9 cellular contexts compared by ENCODE assay signal in genomic region chr12:62191747-62192485, GRCh38.
A peak's percentile ranks its signal among the peaks of the same experiment; 100 is the strongest.
DNase-seq lines count a peak whose midpoint lies in the region; ATAC-seq and TF ChIP-seq lines count a peak whose summit lies in the region.
"Had no signal": no experiment of that assay in that cellular context is flagged by ENCODE, and none has a peak within 500 bp of the region (broad histone marks: within the 10 kb centered on the region; RNA-seq: fewer than 3 reads in every experiment).

No MANE protein-coding gene starts in this region.

- TF ChIP-seq CTCF in SK-N-SH (IDR thresholded peaks at IDR 0.05) (no peak), dorsolateral prefrontal cortex (IDR thresholded peaks at IDR 0.05 in 54 of 56, conservative IDR thresholded peaks at IDR 0.05 in 2 of 56; ENCODE audit: low read depth in 1 of 56, partially characterized antibody in 56 of 56) (no peak)

- H4K20me1 ChIP-seq in SK-N-SH (ENCODE audit: insufficient read depth) = no peaks in the 10 kb centered on the region

- H3K9me2 ChIP-seq in SK-N-SH = no peaks in the 10 kb centered on the region

- H3K9ac ChIP-seq in SK-N-SH = no peak overlapping the region

- intact Hi-C loops in dorsolateral prefrontal cortex (cut with DNase I) = loop anchor here in 1 of 2 donors (10.0 kb wide), 1 partner anchor 187 kb away; no protein-coding TSS in a partner anchor

- no peak for ATAC-seq in HG03378 (IDR thresholded peaks at IDR 0.05; ENCODE audit: unreplicated experiment)

- H3K36me3 ChIP-seq in SK-N-SH (replicated peaks in 1 of 2; ENCODE audit: control insufficient read depth in 1 of 2, insufficient read depth in 2 of 2, low read length in 1 of 2) = no peaks in the 10 kb centered on the region

- H3K4me1 ChIP-seq in SK-N-SH (ENCODE audit: control insufficient read depth in 1 of 2, insufficient read depth in 2 of 2, low read depth in 1 of 2, low read length in 1 of 2) = peaks cover 0 to 7% of the 10 kb centered on the region in 2 experiments; a peak in 1 of 4 replicates
- peaks cover 45% of the 10 kb centered on the region for H3K4me1 ChIP-seq in mononuclear cell (ENCODE audit: insufficient read depth, low read length)

- peak; percentile 23 for DNase-seq in DMS 273 (lab: John Stamatoyannopoulos, UW; ENCODE audit: unreplicated experiment)
- DNase-seq in DMS 273 treated with DMSO at 0.1 percent for 48 hours (lab: John Stamatoyannopoulos, UW) = no peak
- peak; percentile 15 for DNase-seq in SK-N-SH
- peak in 9 of 10 donors; percentile 3 to 68 (median 46) for DNase-seq in dorsolateral prefrontal cortex
- peak; percentile 38 for DNase-seq in superior temporal gyrus (ENCODE audit: extremely low spot score)
- DNase-seq in NCI-H1105 (lab: John Stamatoyannopoulos, UW) = no peak

- H3K4me3 ChIP-seq in SK-N-SH (ENCODE audit: low read depth in 2 of 2, low read length in 1 of 2) (peak overlapping the region; percentile 33 to 54), dorsolateral prefrontal cortex (peak overlapping the region; percentile 36 to 77 (median 65)), mononuclear cell (ENCODE audit: low read length) (peak overlapping the region; percentile 37)

- no peaks in the 10 kb centered on the region for H3F3A ChIP-seq in SK-N-SH (replicated peaks; ENCODE audit: insufficient read depth)

- POLR2A ChIA-PET in SK-N-SH (lab: Yijun Ruan, JAX) = no interaction called here

- no peak for TF ChIP-seq EP300 in SK-N-SH (IDR thresholded peaks at IDR 0.05; ENCODE audit: borderline replicate concordance in 1 of 2, low read depth in 1 of 2, low read length in 1 of 2)

- H3K4me2 ChIP-seq in SK-N-SH = peak overlapping the region; percentile 83

- H3K79me2 ChIP-seq in SK-N-SH (ENCODE audit: insufficient read depth) = no peaks in the 10 kb centered on the region

- H3K27ac ChIP-seq in SK-N-SH (ENCODE audit: low read depth in 2 of 2, low read length in 1 of 2) (no peak overlapping the region), dorsolateral prefrontal cortex (peak overlapping the region in 55 of 59 donors; percentile 15 to 89 (median 72))
- H3K27ac ChIP-seq: 22Rv1 had no signal

- H3K27me3 ChIP-seq in SK-N-SH (ENCODE audit: insufficient read depth) (peaks cover 31% of the 10 kb centered on the region), dorsolateral prefrontal cortex (peaks cover 0 to 19% (median 7%) of the 10 kb centered on the region in 45 donors), mononuclear cell (ENCODE audit: insufficient read depth, low read length) (peaks cover 38% of the 10 kb centered on the region)

- 8% methylated on average over 32 of the region's 46 CpGs for WGBS in SK-N-SH (ENCODE audit: low lambda C conversion rate)

- H2AFZ ChIP-seq in SK-N-SH (ENCODE audit: low read depth) = peak overlapping the region; percentile 89

- TF ChIP-seq RAD21 in SK-N-SH (IDR thresholded peaks at IDR 0.05; ENCODE audit: low read length) = no peak

- CTCF ChIA-PET in SK-N-SH (lab: Yijun Ruan, JAX) = interaction anchor here (0.6 to 3.6 kb wide), 9 partner anchors 8 to 1742 kb away, joined by 3 to 19 read pairs (median 9); no protein-coding TSS in a partner anchor

- H3K9me3 ChIP-seq in SK-N-SH (no peaks in the 10 kb centered on the region), mononuclear cell (ENCODE audit: low read depth, low read length) (no peaks in the 10 kb centered on the region)

TF ChIP-seq in SK-N-SH, 30 proteins besides CTCF, POLR2A, EP300 and RAD21:
- TF ChIP-seq FOXJ3 (CRISPR knock-in tag; IDR thresholded peaks at IDR 0.05) (no peak), FOSL2 (IDR thresholded peaks at IDR 0.05; ENCODE audit: borderline replicate concordance, low read depth) (no peak), GABPA (IDR thresholded peaks at IDR 0.05; ENCODE audit: low read depth) (no peak), CHD2 (IDR thresholded peaks at IDR 0.05; ENCODE audit: low read length, partially characterized antibody) (no peak), TAF1 (IDR thresholded peaks at IDR 0.05; ENCODE audit: borderline replicate concordance, low read depth, low read length) (no peak), FOXM1 (IDR thresholded peaks at IDR 0.05; ENCODE audit: low read depth) (no peak), SIN3A (IDR thresholded peaks at IDR 0.05; ENCODE audit: borderline replicate concordance, low read depth, low read length) (no peak), REST (IDR thresholded peaks at IDR 0.05; ENCODE audit: low read depth, low read length) (no peak), RXRA (IDR thresholded peaks at IDR 0.05; ENCODE audit: borderline replicate concordance, low read depth) (no peak), MEF2A (IDR thresholded peaks at IDR 0.05; ENCODE audit: borderline replicate concordance, low read depth) (no peak), ZBTB33 (IDR thresholded peaks at IDR 0.05; ENCODE audit: borderline replicate concordance, low read depth) (no peak), YY1 (IDR thresholded peaks at IDR 0.05; ENCODE audit: low read depth) (no peak)
- TF ChIP-seq, protein P1, sequence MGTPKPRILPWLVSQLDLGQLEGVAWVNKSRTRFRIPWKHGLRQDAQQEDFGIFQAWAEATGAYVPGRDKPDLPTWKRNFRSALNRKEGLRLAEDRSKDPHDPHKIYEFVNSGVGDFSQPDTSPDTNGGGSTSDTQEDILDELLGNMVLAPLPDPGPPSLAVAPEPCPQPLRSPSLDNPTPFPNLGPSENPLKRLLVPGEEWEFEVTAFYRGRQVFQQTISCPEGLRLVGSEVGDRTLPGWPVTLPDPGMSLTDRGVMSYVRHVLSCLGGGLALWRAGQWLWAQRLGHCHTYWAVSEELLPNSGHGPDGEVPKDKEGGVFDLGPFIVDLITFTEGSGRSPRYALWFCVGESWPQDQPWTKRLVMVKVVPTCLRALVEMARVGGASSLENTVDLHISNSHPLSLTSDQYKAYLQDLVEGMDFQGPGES (IDR thresholded peaks at IDR 0.05; ENCODE audit: low read depth, low read length) = no peak

Comparison
In these comparisons a context has a peak if more than half of its experiments do, and no peak if none do; other contexts are left out.
1. DNase-seq: peak in DMS 273 (single experiment), SK-N-SH (single experiment), dorsolateral prefrontal cortex (9 of 10) and superior temporal gyrus (single experiment); none in DMS 273 treated with DMSO at 0.1 percent for 48 hours (single experiment) and NCI-H1105 (single experiment).
2. H3K27ac ChIP-seq: peak in dorsolateral prefrontal cortex (55 of 59); none in SK-N-SH (0 of 2).
3. Peak in every context shown above with its lines, with median percentiles within 50 percentile points of each other: H3K4me3 ChIP-seq.